ENCODE assay signal across 10 cellular contexts in the genomic region with DNA sequence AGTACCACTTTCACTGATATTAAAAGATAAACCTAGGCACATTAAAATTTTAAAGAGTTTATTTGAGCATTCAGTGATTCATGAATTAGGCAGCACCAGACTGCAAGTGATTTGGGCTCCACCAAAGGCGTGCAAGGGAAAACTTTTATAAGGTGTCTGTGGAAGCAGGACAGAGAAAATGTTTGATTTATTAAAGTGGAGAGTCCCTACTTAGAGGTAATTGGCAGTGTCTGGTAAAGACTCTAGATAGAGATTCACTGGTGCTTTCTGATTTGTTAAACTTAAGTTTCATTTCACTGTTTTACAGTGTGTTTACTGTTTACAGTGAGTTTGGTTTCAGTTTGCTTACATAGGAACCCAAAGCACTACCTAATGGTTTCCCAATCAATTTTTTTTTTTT.
DNase-seq lines count a peak whose midpoint lies in the region; ATAC-seq and TF ChIP-seq lines count a peak whose summit lies in the region.
"Had no signal": no experiment of that assay in that cellular context is flagged by ENCODE, and none has a peak within 500 bp of the region (broad histone marks: within the 10 kb centered on the region; RNA-seq: fewer than 3 reads in every experiment).

No MANE protein-coding gene starts in this region.

- CTCF ChIA-PET in CD8-positive, alpha-beta T cell (lab: Charles Lee), result no interaction called here

- H3K36me3 Mint-ChIP-seq in CD8-positive, alpha-beta T cell, result no peaks in the 10 kb centered on the region

- no peak overlapping the region for H3K4me3 Mint-ChIP-seq in CD8-positive, alpha-beta T cell

- intact Hi-C loops in CD8-positive, alpha-beta T cell (cut with DNase I, micrococcal nuclease), result no loop called here

- peak; percentile 24 for DNase-seq in GM12864 (ENCODE audit: low read depth)
- peak; percentile 48 for DNase-seq in kidney glomerular epithelial cell (lab: John Stamatoyannopoulos, UW)
- DNase-seq in NCI-H2081 (lab: John Stamatoyannopoulos, UW), result no peak
- DNase-seq in middle frontal gyrus (ENCODE audit: extremely low spot score, low spot score), result no peak
- no peak for DNase-seq in NCI-H524 treated with DMSO at 0.1 percent for 48 hours (lab: John Stamatoyannopoulos, UW)
- no peak for DNase-seq in CD8-positive, alpha-beta T cell
- DNase-seq: foreskin keratinocyte had no signal

- no peak overlapping the region for H3K27ac ChIP-seq in CD8-positive, alpha-beta T cell (ENCODE audit: low read depth, low read length)
- H3K27ac ChIP-seq: foreskin keratinocyte, HL-60 had no signal

- no peaks in the 10 kb centered on the region for H3K9me3 Mint-ChIP-seq in CD8-positive, alpha-beta T cell

- H3K4me1 ChIP-seq in CD8-positive, alpha-beta T cell (ENCODE audit: insufficient read depth, low read length), result no peaks in the 10 kb centered on the region
- H3K4me1 ChIP-seq: foreskin keratinocyte had no signal

- no peaks in the 10 kb centered on the region for H3K4me1 Mint-ChIP-seq in CD8-positive, alpha-beta T cell (ENCODE audit: low read depth)

- TF ChIP-seq CTCF in GM12864 (IDR thresholded peaks at IDR 0.05; ENCODE audit: low read depth, low read length, missing control alignments), result no peak
- TF ChIP-seq CTCF in CD8-positive, alpha-beta T cell (IDR thresholded peaks at IDR 0.05), result no peak

- H3K36me3 ChIP-seq in CD8-positive, alpha-beta T cell (ENCODE audit: insufficient read depth, low read length), result no peaks in the 10 kb centered on the region

- POLR2A ChIA-PET in CD8-positive, alpha-beta T cell (lab: Charles Lee), result no interaction called here

- no peak overlapping the region; the same call in 1 of the 2 replicates for H3K4me3 ChIP-seq in GM12864 (ENCODE audit: low read depth, low read length)
- no peak overlapping the region for H3K4me3 ChIP-seq in CD8-positive, alpha-beta T cell (ENCODE audit: low read depth, low read length)

- no peak overlapping the region for H3K27ac Mint-ChIP-seq in CD8-positive, alpha-beta T cell

- H3K9me3 ChIP-seq in CD8-positive, alpha-beta T cell (ENCODE audit: low read length), result no peaks in the 10 kb centered on the region

- ATAC-seq in GM21528 (IDR thresholded peaks at IDR 0.05; ENCODE audit: low FRiP score, unreplicated experiment) (peak; percentile 94), HG03175 (IDR thresholded peaks at IDR 0.05; ENCODE audit: unreplicated experiment) (peak; percentile 79)
- ATAC-seq in CD8-positive, alpha-beta T cell, result no peak
- ATAC-seq: foreskin keratinocyte had no signal

- no peaks in the 10 kb centered on the region for H3K27me3 Mint-ChIP-seq in CD8-positive, alpha-beta T cell (ENCODE audit: low read depth)

- H3K27me3 ChIP-seq in CD8-positive, alpha-beta T cell (ENCODE audit: insufficient read depth, low read length), result no peaks in the 10 kb centered on the region
- H3K27me3 ChIP-seq: foreskin keratinocyte had no signal

Comparison
In these comparisons a context has a peak if more than half of its experiments do, and no peak if none do; other contexts are left out.
1. DNase-seq: peak in GM12864 (single experiment) and kidney glomerular epithelial cell (single experiment); none in NCI-H2081 (0 of 2), middle frontal gyrus (single experiment), NCI-H524 treated with DMSO at 0.1 percent for 48 hours (single experiment) and CD8-positive, alpha-beta T cell (0 of 7).